ENCODE assay signal across 8 cellular contexts in the genomic region with DNA sequence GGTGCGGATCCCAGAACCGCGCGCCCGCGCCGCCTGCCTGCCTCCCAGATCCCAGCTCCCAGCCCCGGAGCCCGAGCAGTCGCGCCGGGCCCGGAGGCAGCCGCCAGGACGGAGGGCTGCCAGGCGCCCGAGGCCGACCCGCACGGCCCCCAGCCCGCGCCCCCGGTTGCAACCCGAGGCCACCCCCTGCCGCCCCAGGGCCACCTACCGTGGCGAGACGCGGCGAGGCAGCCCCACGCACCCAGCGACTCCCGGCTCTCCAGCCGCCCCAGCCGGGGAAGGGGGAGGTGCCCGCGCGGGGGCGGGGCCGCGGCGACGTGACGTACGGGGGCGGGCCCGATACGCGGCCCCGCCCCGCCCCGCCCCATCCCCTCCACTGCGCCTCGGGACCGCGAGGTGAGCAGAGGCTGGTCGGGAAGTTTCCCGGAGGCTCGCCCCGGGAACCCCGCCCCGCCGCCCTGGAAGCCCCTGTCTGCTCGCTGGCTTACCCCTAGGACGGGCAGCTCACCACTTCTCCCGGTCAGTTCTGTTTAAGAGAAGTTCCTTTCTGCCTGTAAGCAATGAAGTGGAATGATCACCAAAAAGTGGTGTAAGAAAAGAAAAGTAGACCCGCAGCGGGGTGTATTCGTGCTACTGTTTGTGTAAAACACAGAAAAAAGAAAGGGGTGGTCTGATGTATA. TPM values are rescaled to one million over a fixed set of nuclear protein-coding genes. Genes with fewer than 3 reads are reported as not detected.
DNase-seq lines count a peak whose midpoint lies in the region; ATAC-seq and TF ChIP-seq lines count a peak whose summit lies in the region.

A gene (minus strand): TSS at position 288 of the 680 bp plus-strand sequence. CDS start 48,502 bp downstream, outside the sequence.

- no peaks in the 10 kb centered on the region for H3F3A ChIP-seq in PC-3 (ENCODE audit: low read length, unreplicated experiment)

- no peaks in the 10 kb centered on the region for H3K27me3 Mint-ChIP-seq in activated T-helper 1 cell treated with anti-CD3 and anti-CD28 coated beads, Interleukin-12 subunit alpha, Interleukin-12 subunit beta, Interleukin-2, Interleukin-4 antibody, amounts not matched to agents 30 ng/mL and 10 ng/mL and 1 ng/mL, durations not matched to agents 14 hours and 24 hours and 36 hours (ENCODE audit: insufficient read depth)
- H3K27me3 Mint-ChIP-seq in naive thymus-derived CD4-positive, alpha-beta T cell = no peaks in the 10 kb centered on the region
- no peaks in the 10 kb centered on the region for H3K27me3 Mint-ChIP-seq in stimulated activated memory B cell treated with anti-CD40 and anti-IgM and Interleukin-4, amounts not matched to agents 10 μg/mL and 1 μg/mL and 100 μg/mL, for 72 hours

- intact Hi-C loops in PC-3 (cut with micrococcal nuclease) = loop anchor here (10.0 kb wide), 1 partner anchor 75 kb away; a partner anchor contains a TSS
- intact Hi-C loops in activated T-helper 1 cell treated with anti-CD3 and anti-CD28 coated beads, Interleukin-12 subunit alpha, Interleukin-12 subunit beta, Interleukin-2, Interleukin-4 antibody, amounts not matched to agents 30 ng/mL and 10 ng/mL and 1 ng/mL, durations not matched to agents 14 hours and 24 hours and 36 hours (cut with micrococcal nuclease) = loop anchor here (1.0 to 5.0 kb wide), 8 partner anchors 11 to 159 kb away; a partner anchor contains a TSS
- intact Hi-C loops in naive thymus-derived CD4-positive, alpha-beta T cell (cut with micrococcal nuclease) = loop anchor here (1.0 to 5.0 kb wide), 11 partner anchors 11 to 163 kb away; a partner anchor contains a TSS

- no peaks in the 10 kb centered on the region for H4K20me1 ChIP-seq in PC-3 (ENCODE audit: low read length)

- ATAC-seq in HG03521 (IDR thresholded peaks at IDR 0.05; ENCODE audit: unreplicated experiment) (peak; percentile 59), PC-3 (peak; percentile 83)
- ATAC-seq in naive thymus-derived CD4-positive, alpha-beta T cell = peak; percentile 95
- ATAC-seq in stimulated activated memory B cell treated with anti-CD40 and anti-IgM and Interleukin-4, amounts not matched to agents 10 μg/mL and 1 μg/mL and 100 μg/mL, for 72 hours = peak; percentile 96

- no TSS peak for BruUV-seq in PC-3 (replicated peaks; lab: Mats Ljungman, UMichigan)

- TF ChIP-seq CTCF in BE2C (IDR thresholded peaks at IDR 0.05; ENCODE audit: low read depth, low read length) (no peak), PC-3 (conservative IDR thresholded peaks at IDR 0.05; ENCODE audit: low read depth, low read length) (no peak)

- H3K4me2 ChIP-seq in PC-3 (ENCODE audit: low read length) = peak within 1 kb of the TSS; percentile 99

- CTCF ChIA-PET in PC-3 (lab: Charles Lee) = no interaction called here
- CTCF ChIA-PET in naive thymus-derived CD4-positive, alpha-beta T cell (lab: Charles Lee) = no interaction called here

- peak within 1 kb of the TSS; percentile 95 for H3K4me3 Mint-ChIP-seq in activated T-helper 1 cell treated with anti-CD3 and anti-CD28 coated beads, Interleukin-12 subunit alpha, Interleukin-12 subunit beta, Interleukin-2, Interleukin-4 antibody, amounts not matched to agents 30 ng/mL and 10 ng/mL and 1 ng/mL, durations not matched to agents 14 hours and 24 hours and 36 hours
- peak within 1 kb of the TSS; percentile 90 to 97 (median 94) for H3K4me3 Mint-ChIP-seq in naive thymus-derived CD4-positive, alpha-beta T cell
- H3K4me3 Mint-ChIP-seq in stimulated activated memory B cell treated with anti-CD40 and anti-IgM and Interleukin-4, amounts not matched to agents 10 μg/mL and 1 μg/mL and 100 μg/mL, for 72 hours = peak within 1 kb of the TSS; percentile 96

- POLR2A ChIA-PET in PC-3 (lab: Charles Lee; ENCODE audit: unreplicated experiment) = no interaction called here
- POLR2A ChIA-PET in naive thymus-derived CD4-positive, alpha-beta T cell (lab: Charles Lee) = interaction anchor here (0.8 to 2.5 kb wide), 2 partner anchors 13 to 107 kb away, joined by 3 to 10 read pairs; a partner anchor contains a TSS

- peaks cover 12% of the 10 kb centered on the region for H3K36me3 Mint-ChIP-seq in activated T-helper 1 cell treated with anti-CD3 and anti-CD28 coated beads, Interleukin-12 subunit alpha, Interleukin-12 subunit beta, Interleukin-2, Interleukin-4 antibody, amounts not matched to agents 30 ng/mL and 10 ng/mL and 1 ng/mL, durations not matched to agents 14 hours and 24 hours and 36 hours (ENCODE audit: low read depth)
- H3K36me3 Mint-ChIP-seq in naive thymus-derived CD4-positive, alpha-beta T cell = peaks cover 0 to 13% (median 0%) of the 10 kb centered on the region in 5 donors
- no peaks in the 10 kb centered on the region for H3K36me3 Mint-ChIP-seq in stimulated activated memory B cell treated with anti-CD40 and anti-IgM and Interleukin-4, amounts not matched to agents 10 μg/mL and 1 μg/mL and 100 μg/mL, for 72 hours

- H3K4me3 ChIP-seq in BE2C (ENCODE audit: low read depth, low read length) = peak within 1 kb of the TSS; percentile 83
- peak within 1 kb of the TSS; percentile 89 for H3K4me3 ChIP-seq in PC-3 (ENCODE audit: low read length)
- peak within 1 kb of the TSS; percentile 92 for H3K4me3 ChIP-seq in naive thymus-derived CD4-positive, alpha-beta T cell (ENCODE audit: low read length)

- no peaks in the 10 kb centered on the region for H3K9me2 ChIP-seq in PC-3 (replicated peaks; ENCODE audit: low read length)

- peak within 1 kb of the TSS; percentile 64 for H3K9ac ChIP-seq in PC-3 (ENCODE audit: low read length)

- peaks cover 80% of the 10 kb centered on the region for H3K4me1 Mint-ChIP-seq in activated T-helper 1 cell treated with anti-CD3 and anti-CD28 coated beads, Interleukin-12 subunit alpha, Interleukin-12 subunit beta, Interleukin-2, Interleukin-4 antibody, amounts not matched to agents 30 ng/mL and 10 ng/mL and 1 ng/mL, durations not matched to agents 14 hours and 24 hours and 36 hours (ENCODE audit: low read depth)
- peaks cover 33 to 80% (median 74%) of the 10 kb centered on the region in 7 donors for H3K4me1 Mint-ChIP-seq in naive thymus-derived CD4-positive, alpha-beta T cell
- H3K4me1 Mint-ChIP-seq in stimulated activated memory B cell treated with anti-CD40 and anti-IgM and Interleukin-4, amounts not matched to agents 10 μg/mL and 1 μg/mL and 100 μg/mL, for 72 hours = peaks cover 50% of the 10 kb centered on the region

- no peaks in the 10 kb centered on the region for H3K36me3 ChIP-seq in BE2C
- no peaks in the 10 kb centered on the region for H3K36me3 ChIP-seq in PC-3 (ENCODE audit: low read depth, low read length)
- H3K36me3 ChIP-seq in naive thymus-derived CD4-positive, alpha-beta T cell (ENCODE audit: control insufficient read depth in 2 of 3, insufficient read depth in 3 of 3, low read length in 3 of 3) = no peaks in the 10 kb centered on the region

- peak within 1 kb of the TSS; percentile 100 for H2AFZ ChIP-seq in PC-3 (ENCODE audit: low read length)

- H3K27ac Mint-ChIP-seq in activated T-helper 1 cell treated with anti-CD3 and anti-CD28 coated beads, Interleukin-12 subunit alpha, Interleukin-12 subunit beta, Interleukin-2, Interleukin-4 antibody, amounts not matched to agents 30 ng/mL and 10 ng/mL and 1 ng/mL, durations not matched to agents 14 hours and 24 hours and 36 hours = peak within 1 kb of the TSS; percentile 94
- peak within 1 kb of the TSS; percentile 85 to 93 (median 91) for H3K27ac Mint-ChIP-seq in naive thymus-derived CD4-positive, alpha-beta T cell
- peak within 1 kb of the TSS; percentile 86 for H3K27ac Mint-ChIP-seq in stimulated activated memory B cell treated with anti-CD40 and anti-IgM and Interleukin-4, amounts not matched to agents 10 μg/mL and 1 μg/mL and 100 μg/mL, for 72 hours

- peak; percentile 85 for DNase-seq in BE2C
- peak; percentile 52 for DNase-seq in GM19240 (ENCODE audit: insufficient read length, low spot score)
- peak; percentile 70 for DNase-seq in PC-3
- DNase-seq in activated T-helper 1 cell treated with anti-CD3 and anti-CD28 coated beads, Interleukin-12 subunit alpha, Interleukin-12 subunit beta, Interleukin-2, Interleukin-4 antibody, amounts not matched to agents 30 ng/mL and 10 ng/mL and 1 ng/mL, durations not matched to agents 14 hours and 24 hours and 36 hours (ENCODE audit: low spot score) = peak; percentile 74
- peak; percentile 65 for DNase-seq in fibroblast of gingiva (ENCODE audit: low read depth)
- peak; percentile 70 to 90 (median 76) for DNase-seq in naive thymus-derived CD4-positive, alpha-beta T cell

- no peaks in the 10 kb centered on the region for H3K9me3 Mint-ChIP-seq in activated T-helper 1 cell treated with anti-CD3 and anti-CD28 coated beads, Interleukin-12 subunit alpha, Interleukin-12 subunit beta, Interleukin-2, Interleukin-4 antibody, amounts not matched to agents 30 ng/mL and 10 ng/mL and 1 ng/mL, durations not matched to agents 14 hours and 24 hours and 36 hours
- H3K9me3 Mint-ChIP-seq in naive thymus-derived CD4-positive, alpha-beta T cell = no peaks in the 10 kb centered on the region
- no peaks in the 10 kb centered on the region for H3K9me3 Mint-ChIP-seq in stimulated activated memory B cell treated with anti-CD40 and anti-IgM and Interleukin-4, amounts not matched to agents 10 μg/mL and 1 μg/mL and 100 μg/mL, for 72 hours

- no peaks in the 10 kb centered on the region for H3K79me2 ChIP-seq in PC-3 (ENCODE audit: low read length)

- no peak within 1 kb of the TSS for H3K27ac ChIP-seq in PC-3 (ENCODE audit: low read length)
- peak within 1 kb of the TSS; percentile 79 for H3K27ac ChIP-seq in naive thymus-derived CD4-positive, alpha-beta T cell (ENCODE audit: low read depth, low read length)

- H3K4me1 ChIP-seq in BE2C (no peaks in the 10 kb centered on the region), PC-3 (ENCODE audit: insufficient read depth, low read length) (peaks cover 11% of the 10 kb centered on the region)
- peaks cover 40 to 54% of the 10 kb centered on the region in 2 donors for H3K4me1 ChIP-seq in naive thymus-derived CD4-positive, alpha-beta T cell (ENCODE audit: control insufficient read depth in 2 of 2, insufficient read depth in 2 of 2, low read length in 2 of 2)

- H3K27me3 ChIP-seq in BE2C (no peaks in the 10 kb centered on the region), PC-3 (ENCODE audit: low read length) (no peaks in the 10 kb centered on the region)
- H3K27me3 ChIP-seq in naive thymus-derived CD4-positive, alpha-beta T cell (ENCODE audit: control insufficient read depth in 2 of 2, insufficient read depth in 2 of 2, low read length in 2 of 2) = no peaks in the 10 kb centered on the region

- H3K9me3 ChIP-seq in BE2C (no peaks in the 10 kb centered on the region), PC-3 (ENCODE audit: low read length) (no peaks in the 10 kb centered on the region)
- H3K9me3 ChIP-seq in naive thymus-derived CD4-positive, alpha-beta T cell (ENCODE audit: control insufficient read depth in 2 of 3, low read length in 3 of 3) = no peaks in the 10 kb centered on the region

RNA-seq across cellular contexts. Expression of the gene that starts here (rescaled TPM):
- polyA plus RNA-seq in BE2C (2012; ENCODE audit: insufficient read depth, insufficient read length, low read depth) = 23.5 TPM
- total RNA-seq in PC-3 (2014; rRNA removed) = 7.9 and 8.1 TPM in 2 replicates
- 36.1 and 37.0 TPM in 2 replicates for total RNA-seq in activated T-helper 1 cell treated with anti-CD3 and anti-CD28 coated beads, Interleukin-12 subunit alpha, Interleukin-12 subunit beta, Interleukin-2, Interleukin-4 antibody, amounts not matched to agents 30 ng/mL and 10 ng/mL and 1 ng/mL, durations not matched to agents 14 hours and 24 hours and 36 hours
- total RNA-seq in naive thymus-derived CD4-positive, alpha-beta T cell = 10 to 100 TPM; 16.7 to 44.8 (median 20.6) TPM
- 10 to 100 TPM; 14.4 to 30.5 TPM for polyA plus RNA-seq in naive thymus-derived CD4-positive, alpha-beta T cell
